ENCODE assay signal across 8 cellular contexts in genomic region chr12:49707127-49707811, GRCh38. TPM values are rescaled to one million over a fixed set of nuclear protein-coding genes. Genes with fewer than 3 reads are reported as not detected.
DNase-seq lines count a peak whose midpoint lies in the region; ATAC-seq and FAIRE-seq lines count a peak whose summit lies in the region.

A gene with protein sequence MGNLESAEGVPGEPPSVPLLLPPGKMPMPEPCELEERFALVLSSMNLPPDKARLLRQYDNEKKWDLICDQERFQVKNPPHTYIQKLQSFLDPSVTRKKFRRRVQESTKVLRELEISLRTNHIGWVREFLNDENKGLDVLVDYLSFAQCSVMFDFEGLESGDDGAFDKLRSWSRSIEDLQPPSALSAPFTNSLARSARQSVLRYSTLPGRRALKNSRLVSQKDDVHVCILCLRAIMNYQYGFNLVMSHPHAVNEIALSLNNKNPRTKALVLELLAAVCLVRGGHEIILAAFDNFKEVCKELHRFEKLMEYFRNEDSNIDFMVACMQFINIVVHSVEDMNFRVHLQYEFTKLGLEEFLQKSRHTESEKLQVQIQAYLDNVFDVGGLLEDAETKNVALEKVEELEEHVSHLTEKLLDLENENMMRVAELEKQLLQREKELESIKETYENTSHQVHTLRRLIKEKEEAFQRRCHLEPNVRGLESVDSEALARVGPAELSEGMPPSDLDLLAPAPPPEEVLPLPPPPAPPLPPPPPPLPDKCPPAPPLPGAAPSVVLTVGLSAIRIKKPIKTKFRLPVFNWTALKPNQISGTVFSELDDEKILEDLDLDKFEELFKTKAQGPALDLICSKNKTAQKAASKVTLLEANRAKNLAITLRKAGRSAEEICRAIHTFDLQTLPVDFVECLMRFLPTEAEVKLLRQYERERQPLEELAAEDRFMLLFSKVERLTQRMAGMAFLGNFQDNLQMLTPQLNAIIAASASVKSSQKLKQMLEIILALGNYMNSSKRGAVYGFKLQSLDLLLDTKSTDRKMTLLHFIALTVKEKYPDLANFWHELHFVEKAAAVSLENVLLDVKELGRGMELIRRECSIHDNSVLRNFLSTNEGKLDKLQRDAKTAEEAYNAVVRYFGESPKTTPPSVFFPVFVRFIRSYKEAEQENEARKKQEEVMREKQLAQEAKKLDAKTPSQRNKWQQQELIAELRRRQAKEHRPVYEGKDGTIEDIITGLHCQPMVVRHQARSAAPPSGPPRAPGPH (minus strand): TSS chr12:49707405. CDS start chr12:49707180, 225 bp downstream.

- intact Hi-C loops in activated T-helper 1 cell treated with anti-CD3 and anti-CD28 coated beads, Interleukin-12 subunit alpha, Interleukin-12 subunit beta, Interleukin-2, Interleukin-4 antibody, amounts not matched to agents 30 ng/mL and 10 ng/mL and 1 ng/mL, durations not matched to agents 14 hours and 24 hours and 36 hours (cut with micrococcal nuclease): loop anchor here (1.0 to 5.0 kb wide), 7 partner anchors 8 to 350 kb away; partner anchors contain the start of genes MCRS1 and TMBIM6

- H3K4me3 Mint-ChIP-seq in activated T-helper 1 cell treated with anti-CD3 and anti-CD28 coated beads, Interleukin-12 subunit alpha, Interleukin-12 subunit beta, Interleukin-2, Interleukin-4 antibody, amounts not matched to agents 30 ng/mL and 10 ng/mL and 1 ng/mL, durations not matched to agents 14 hours and 24 hours and 36 hours: peak within 1 kb of the TSS; percentile 96
- peak within 1 kb of the TSS; percentile 86 to 96 (median 90) for H3K4me3 Mint-ChIP-seq in naive thymus-derived CD8-positive, alpha-beta T cell

- no peaks in the 10 kb centered on the region for H4K20me1 ChIP-seq in GM23248 (ENCODE audit: insufficient read depth)

- WGBS in GM23248 (ENCODE audit: low coverage in 1 of 2, low lambda C conversion rate in 2 of 2, missing lambda C conversion rate in 2 of 2), 2 experiments: 0% methylated on average over 20 to 90 of the region's 94 CpGs

- ATAC-seq in naive thymus-derived CD8-positive, alpha-beta T cell: peak; percentile 93 to 95

- H3K9ac ChIP-seq in GM23248: peak within 1 kb of the TSS; percentile 91

- peak within 1 kb of the TSS; percentile 76 for H3K27ac ChIP-seq in GM23248

- H3K27me3 ChIP-seq in GM23248 (replicated peaks; ENCODE audit: insufficient read depth): no peaks in the 10 kb centered on the region

- no peaks in the 10 kb centered on the region for H3K36me3 ChIP-seq in GM23248 (ENCODE audit: low read depth)

- H3K4me1 Mint-ChIP-seq in activated T-helper 1 cell treated with anti-CD3 and anti-CD28 coated beads, Interleukin-12 subunit alpha, Interleukin-12 subunit beta, Interleukin-2, Interleukin-4 antibody, amounts not matched to agents 30 ng/mL and 10 ng/mL and 1 ng/mL, durations not matched to agents 14 hours and 24 hours and 36 hours (ENCODE audit: low read depth): peaks cover 48% of the 10 kb centered on the region
- peaks cover 28 to 49% (median 46%) of the 10 kb centered on the region in 4 donors for H3K4me1 Mint-ChIP-seq in naive thymus-derived CD8-positive, alpha-beta T cell

- POLR2A ChIA-PET in naive thymus-derived CD8-positive, alpha-beta T cell (lab: Charles Lee): interaction anchor here (1.0 to 9.5 kb wide), 13 partner anchors 8 to 140 kb away, joined by 3 to 93 read pairs (median 7); partner anchors contain the start of genes MCRS1 and TMBIM6

- H3K4me3 ChIP-seq in GM23248: peak within 1 kb of the TSS; percentile 90

- peak within 1 kb of the TSS; percentile 89 for H3K27ac Mint-ChIP-seq in activated T-helper 1 cell treated with anti-CD3 and anti-CD28 coated beads, Interleukin-12 subunit alpha, Interleukin-12 subunit beta, Interleukin-2, Interleukin-4 antibody, amounts not matched to agents 30 ng/mL and 10 ng/mL and 1 ng/mL, durations not matched to agents 14 hours and 24 hours and 36 hours
- H3K27ac Mint-ChIP-seq in naive thymus-derived CD8-positive, alpha-beta T cell: peak within 1 kb of the TSS; percentile 80 to 96 (median 92)

- DNase-seq in Daoy (ENCODE audit: low read depth) (peak; percentile 98), GM23248 (peak; percentile 99), Kasumi-1 (lab: John Stamatoyannopoulos, UW) (peak; percentile 82 to 84), RCC 7860 (ENCODE audit: low spot score) (peak; percentile 83), fibroblast of gingiva (ENCODE audit: low read depth) (peak; percentile 97)
- DNase-seq in activated T-helper 1 cell treated with anti-CD3 and anti-CD28 coated beads, Interleukin-12 subunit alpha, Interleukin-12 subunit beta, Interleukin-2, Interleukin-4 antibody, amounts not matched to agents 30 ng/mL and 10 ng/mL and 1 ng/mL, durations not matched to agents 14 hours and 24 hours and 36 hours (ENCODE audit: low spot score): peak; percentile 98
- DNase-seq in naive thymus-derived CD8-positive, alpha-beta T cell: peak; percentile 96 to 99 (median 99)
- peak; percentile 95 to 98 (median 97) for DNase-seq in stimulated activated naive CD4-positive, alpha-beta T cell (lab: John Stamatoyannopoulos, UW)

- peak within 1 kb of the TSS; percentile 85 for H2AFZ ChIP-seq in GM23248

- peaks cover 20% of the 10 kb centered on the region for H3K27me3 Mint-ChIP-seq in activated T-helper 1 cell treated with anti-CD3 and anti-CD28 coated beads, Interleukin-12 subunit alpha, Interleukin-12 subunit beta, Interleukin-2, Interleukin-4 antibody, amounts not matched to agents 30 ng/mL and 10 ng/mL and 1 ng/mL, durations not matched to agents 14 hours and 24 hours and 36 hours (ENCODE audit: insufficient read depth)
- H3K27me3 Mint-ChIP-seq in naive thymus-derived CD8-positive, alpha-beta T cell: peaks cover 0 to 3% (median 1%) of the 10 kb centered on the region in 5 donors

- H3K79me2 ChIP-seq in GM23248 (ENCODE audit: insufficient read depth): peaks cover 44% of the 10 kb centered on the region

- peaks cover 12% of the 10 kb centered on the region for H3K36me3 Mint-ChIP-seq in activated T-helper 1 cell treated with anti-CD3 and anti-CD28 coated beads, Interleukin-12 subunit alpha, Interleukin-12 subunit beta, Interleukin-2, Interleukin-4 antibody, amounts not matched to agents 30 ng/mL and 10 ng/mL and 1 ng/mL, durations not matched to agents 14 hours and 24 hours and 36 hours (ENCODE audit: low read depth)
- no peaks in the 10 kb centered on the region for H3K36me3 Mint-ChIP-seq in naive thymus-derived CD8-positive, alpha-beta T cell

- no peaks in the 10 kb centered on the region for H3K9me2 ChIP-seq in GM23248 (ENCODE audit: insufficient read depth)

- peaks cover 39% of the 10 kb centered on the region for H3K4me1 ChIP-seq in GM23248 (ENCODE audit: insufficient read depth)

- H3K4me2 ChIP-seq in GM23248 (ENCODE audit: unreplicated experiment): peak within 1 kb of the TSS; percentile 91

- H3K9me3 Mint-ChIP-seq in activated T-helper 1 cell treated with anti-CD3 and anti-CD28 coated beads, Interleukin-12 subunit alpha, Interleukin-12 subunit beta, Interleukin-2, Interleukin-4 antibody, amounts not matched to agents 30 ng/mL and 10 ng/mL and 1 ng/mL, durations not matched to agents 14 hours and 24 hours and 36 hours: no peaks in the 10 kb centered on the region
- no peaks in the 10 kb centered on the region for H3K9me3 Mint-ChIP-seq in naive thymus-derived CD8-positive, alpha-beta T cell

- in situ Hi-C loops in GM23248 (cut with MboI): no loop called here

- H3F3A ChIP-seq in GM23248 (ENCODE audit: insufficient read depth): peaks cover 38% of the 10 kb centered on the region

- FAIRE-seq in RCC 7860 (lab: Jason Lieb, UNC): no peak

- no peaks in the 10 kb centered on the region for H3K9me3 ChIP-seq in GM23248 (ENCODE audit: low read depth)

RNA-seq across cellular contexts. Expression of the gene that starts here (rescaled TPM):
- 41.9 and 51.7 TPM in 2 replicates for total RNA-seq in Daoy (2014; rRNA removed; shearing (Covaris generic))
- 24.0 and 32.9 TPM in 2 replicates for total RNA-seq in GM23248 (2014; rRNA removed; shearing (Covaris generic))
- polyA plus RNA-seq in GM23248 (2016; fragmentation: Nextera tagmentation; extraction: Ambion mirVana): 7.9 and 9.3 TPM in 2 replicates
- total RNA-seq in activated T-helper 1 cell treated with anti-CD3 and anti-CD28 coated beads, Interleukin-12 subunit alpha, Interleukin-12 subunit beta, Interleukin-2, Interleukin-4 antibody, amounts not matched to agents 30 ng/mL and 10 ng/mL and 1 ng/mL, durations not matched to agents 14 hours and 24 hours and 36 hours: 43.0 and 46.1 TPM in 2 replicates
- total RNA-seq in naive thymus-derived CD8-positive, alpha-beta T cell: 10 to 100 TPM; 34.4 to 36.5 TPM
- polyA plus RNA-seq in naive thymus-derived CD8-positive, alpha-beta T cell: 10 to 100 TPM in 1 of 3 donors, 1 to 10 TPM in 2; 7.6 to 12.1 (median 8.4) TPM

Comparison
In these comparisons a context has a peak if more than half of its experiments do, and no peak if none do; other contexts are left out.
1. Peak in every context shown above with its lines: DNase-seq, ATAC-seq, H3K4me3 ChIP-seq and H3K27ac ChIP-seq.